ENCODE assay signal across 2 cellular contexts in genomic region chr9:38171538-38171884, GRCh38.
TF ChIP-seq lines count a peak whose summit lies in the region.

No MANE protein-coding gene starts in this region.

TF ChIP-seq in HepG2, 621 proteins besides CTCF, POLR2A, EP300 and RAD21 (continued from another document):
- no peak for TF ChIP-seq ZFP36 (IDR thresholded peaks at IDR 0.05; ENCODE audit: borderline replicate concordance, low read depth, low read length, partially characterized antibody)
- TF ChIP-seq SMAD9 (CRISPR knock-in tag; IDR thresholded peaks at IDR 0.05): no peak
- no peak for TF ChIP-seq ZNF225 (CRISPR knock-in tag; IDR thresholded peaks at IDR 0.05)
- TF ChIP-seq ZSCAN20 (CRISPR knock-in tag; IDR thresholded peaks at IDR 0.05; ENCODE audit: borderline replicate concordance): no peak
- TF ChIP-seq ZNF264 (CRISPR knock-in tag; IDR thresholded peaks at IDR 0.05): no peak
- TF ChIP-seq MTERF4 (CRISPR knock-in tag; IDR thresholded peaks at IDR 0.05): no peak
- TF ChIP-seq ZBTB34 (CRISPR knock-in tag; IDR thresholded peaks at IDR 0.05): no peak
- TF ChIP-seq HOMEZ (CRISPR knock-in tag; IDR thresholded peaks at IDR 0.05; ENCODE audit: low read depth): no peak
- no peak for TF ChIP-seq SPEN (CRISPR knock-in tag; IDR thresholded peaks at IDR 0.05; ENCODE audit: low read depth)

TF ChIP-seq in WTC11, 78 proteins besides CTCF, POLR2A, EP300 and RAD21 (continued from another document):
- TF ChIP-seq SP1 (CRISPR knock-in tag; conservative IDR thresholded peaks at IDR 0.05) (no peak), TP53 (CRISPR knock-in tag; IDR thresholded peaks at IDR 0.05) (no peak), ATF6 (CRISPR knock-in tag; IDR thresholded peaks at IDR 0.05) (no peak), TEAD1 (CRISPR knock-in tag; IDR thresholded peaks at IDR 0.05) (no peak), ARID4B (CRISPR knock-in tag; IDR thresholded peaks at IDR 0.05; ENCODE audit: borderline replicate concordance) (no peak), RORB (CRISPR knock-in tag; IDR thresholded peaks at IDR 0.05) (no peak), ESRRA (CRISPR knock-in tag; IDR thresholded peaks at IDR 0.05; ENCODE audit: borderline replicate concordance) (no peak), SMAD4 (CRISPR knock-in tag; IDR thresholded peaks at IDR 0.05) (no peak), PREB (CRISPR knock-in tag; IDR thresholded peaks at IDR 0.05; ENCODE audit: borderline replicate concordance) (no peak), FOXJ3 (CRISPR knock-in tag; IDR thresholded peaks at IDR 0.05; ENCODE audit: borderline replicate concordance) (no peak), ZNF232 (CRISPR knock-in tag; IDR thresholded peaks at IDR 0.05) (no peak), GRHL2 (CRISPR knock-in tag; IDR thresholded peaks at IDR 0.05; ENCODE audit: insufficient replicate concordance, severe bottlenecking) (no peak), FOXP1 (CRISPR knock-in tag; IDR thresholded peaks at IDR 0.05; ENCODE audit: borderline replicate concordance) (no peak)
